Comparison of ENCODE assay signal across 1 cellular context in the genomic region with DNA sequence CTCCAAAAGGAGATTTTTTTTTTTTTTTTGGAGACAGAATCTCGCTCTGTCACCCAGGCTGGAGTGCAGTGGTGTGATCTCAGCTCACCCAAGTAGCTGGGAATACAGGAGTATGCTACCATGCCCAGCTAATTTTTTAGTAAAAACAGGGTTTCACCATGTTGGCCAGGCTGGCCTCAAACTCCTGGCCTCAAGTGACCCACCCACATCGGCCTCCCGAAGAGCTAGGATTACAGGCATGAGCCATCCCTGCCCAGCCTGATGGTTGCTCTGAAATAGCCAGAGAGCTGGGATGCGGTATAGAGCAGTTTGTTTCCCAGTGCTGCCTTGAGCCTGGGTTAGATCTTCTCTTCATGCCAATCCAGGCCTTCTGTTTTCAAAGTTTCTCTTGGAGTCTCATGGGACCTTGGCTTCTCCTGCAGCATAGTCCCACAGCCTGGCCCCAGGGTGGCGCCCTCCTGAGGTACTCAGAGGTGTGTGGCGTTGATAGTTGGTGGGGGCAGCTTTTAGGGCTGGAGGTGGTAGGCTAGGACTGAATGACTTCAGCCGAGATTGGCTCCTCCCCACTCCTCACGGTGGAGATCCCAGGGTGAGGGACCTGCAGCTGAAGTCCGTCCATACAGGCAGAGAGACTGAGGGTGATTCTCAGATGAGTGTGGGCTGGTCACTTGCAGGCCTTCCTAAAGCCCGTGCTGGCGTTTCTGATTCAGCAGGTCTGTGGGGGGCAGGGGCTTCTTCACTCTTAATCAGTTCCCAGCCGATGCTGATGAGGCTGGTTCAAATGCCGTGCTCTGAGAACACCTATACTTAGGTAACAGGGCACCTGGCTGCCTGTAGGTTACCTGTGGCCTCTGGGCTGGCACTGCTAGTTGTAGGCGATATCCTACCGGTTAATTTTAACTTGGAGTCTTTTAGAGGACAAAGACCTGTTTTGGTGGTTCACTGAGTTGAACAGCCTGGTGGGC.
TF ChIP-seq lines count a peak whose summit lies in the region.

No MANE protein-coding gene starts in this region.

TF ChIP-seq in HepG2, 621 proteins besides CTCF, POLR2A, EP300 and RAD21:
- no peak for TF ChIP-seq ZBTB21 (CRISPR knock-in tag; IDR thresholded peaks at IDR 0.05)
- no peak for TF ChIP-seq JUN (CRISPR knock-in tag; IDR thresholded peaks at IDR 0.05)
- TF ChIP-seq ZNF790 (CRISPR knock-in tag; IDR thresholded peaks at IDR 0.05; ENCODE audit: borderline replicate concordance): no peak
- TF ChIP-seq, protein P1, sequence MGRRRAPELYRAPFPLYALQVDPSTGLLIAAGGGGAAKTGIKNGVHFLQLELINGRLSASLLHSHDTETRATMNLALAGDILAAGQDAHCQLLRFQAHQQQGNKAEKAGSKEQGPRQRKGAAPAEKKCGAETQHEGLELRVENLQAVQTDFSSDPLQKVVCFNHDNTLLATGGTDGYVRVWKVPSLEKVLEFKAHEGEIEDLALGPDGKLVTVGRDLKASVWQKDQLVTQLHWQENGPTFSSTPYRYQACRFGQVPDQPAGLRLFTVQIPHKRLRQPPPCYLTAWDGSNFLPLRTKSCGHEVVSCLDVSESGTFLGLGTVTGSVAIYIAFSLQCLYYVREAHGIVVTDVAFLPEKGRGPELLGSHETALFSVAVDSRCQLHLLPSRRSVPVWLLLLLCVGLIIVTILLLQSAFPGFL (CRISPR knock-in tag; IDR thresholded peaks at IDR 0.05): no peak
- no peak for TF ChIP-seq ZNF747 (CRISPR knock-in tag; IDR thresholded peaks at IDR 0.05; ENCODE audit: borderline replicate concordance)
- no peak for TF ChIP-seq ARNTL (CRISPR knock-in tag; IDR thresholded peaks at IDR 0.05)
- no peak for TF ChIP-seq ZBTB7A (CRISPR knock-in tag; IDR thresholded peaks at IDR 0.05)
